ENCODE assay signal across 29 cellular contexts in the genomic region with DNA sequence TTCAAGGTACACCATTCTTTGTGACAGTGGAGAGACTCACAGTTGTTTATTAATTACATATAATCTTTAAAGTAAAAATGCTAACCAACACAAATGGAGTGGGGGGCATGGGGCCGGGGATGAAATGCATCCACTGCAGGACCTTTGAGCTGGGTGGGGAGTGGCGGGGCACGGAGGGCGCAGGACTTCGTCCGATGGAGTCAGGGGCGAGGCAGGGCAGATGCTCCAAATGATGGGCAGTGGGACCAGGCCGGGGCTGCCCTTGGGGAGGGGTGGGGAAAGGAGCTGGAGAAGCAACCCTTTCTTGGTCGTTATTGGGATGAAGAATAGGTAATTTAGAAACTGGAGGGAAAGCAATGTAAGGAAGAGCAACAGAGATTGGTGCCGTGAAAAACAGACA.
"Had no signal": no experiment of that assay in that cellular context is flagged by ENCODE, and none has a peak within 500 bp of the region (broad histone marks: within the 10 kb centered on the region; RNA-seq: fewer than 3 reads in every experiment).

No MANE protein-coding gene starts in this region.

- H3K4me3 ChIP-seq: heart left ventricle, left lung, lung, mucosa of descending colon, right atrium auricular region, sigmoid colon, suprapubic skin, thoracic aorta, tibial artery, uterus had no signal

- ATAC-seq: heart left ventricle; left colon; left lung; mucosa of descending colon; naive thymus-derived CD4-positive, alpha-beta T cell; natural killer cell treated with Interleukin-12 subunit alpha and Interleukin-12 subunit beta and Interleukin-15 and Interleukin-18, amount 100 ng/mL, for 72 hours; stimulated activated naive B cell treated with anti-CD40 and anti-IgM and Interleukin-4, amounts not matched to agents 10 μg/mL and 1 μg/mL and 100 μg/mL, for 72 hours had no signal

- H3K27ac Mint-ChIP-seq: immature natural killer cell; naive thymus-derived CD4-positive, alpha-beta T cell; natural killer cell treated with Interleukin-12 subunit alpha and Interleukin-12 subunit beta and Interleukin-15 and Interleukin-18, amount 100 ng/mL, for 72 hours; progenitor cell of endocrine pancreas; stimulated activated naive B cell treated with anti-CD40 and anti-IgM and Interleukin-4, amounts not matched to agents 10 μg/mL and 1 μg/mL and 100 μg/mL, for 72 hours; stimulated activated naive CD8-positive, alpha-beta T cell treated with anti-CD3 and anti-CD28 coated beads, Interleukin-15, Interleukin-2, amounts not matched to agents 100 ng/mL and 50 ng/mL, for 24 hours had no signal

- H3K36me3 Mint-ChIP-seq: immature natural killer cell; natural killer cell treated with Interleukin-12 subunit alpha and Interleukin-12 subunit beta and Interleukin-15 and Interleukin-18, amount 100 ng/mL, for 72 hours; stimulated activated naive B cell treated with anti-CD40 and anti-IgM and Interleukin-4, amounts not matched to agents 10 μg/mL and 1 μg/mL and 100 μg/mL, for 72 hours had no signal

- H3K4me3 Mint-ChIP-seq: immature natural killer cell; naive thymus-derived CD4-positive, alpha-beta T cell; natural killer cell treated with Interleukin-12 subunit alpha and Interleukin-12 subunit beta and Interleukin-15 and Interleukin-18, amount 100 ng/mL, for 72 hours; neural crest cell; stimulated activated naive B cell treated with anti-CD40 and anti-IgM and Interleukin-4, amounts not matched to agents 10 μg/mL and 1 μg/mL and 100 μg/mL, for 72 hours; stimulated activated naive CD8-positive, alpha-beta T cell treated with anti-CD3 and anti-CD28 coated beads, Interleukin-15, Interleukin-2, amounts not matched to agents 100 ng/mL and 50 ng/mL, for 24 hours had no signal

- H3K27ac ChIP-seq: heart left ventricle, left lung, neutrophil, parathyroid adenoma, right atrium auricular region, sigmoid colon, suprapubic skin, thoracic aorta, tibial artery, uterus had no signal

- H3K4me1 Mint-ChIP-seq: stimulated activated naive B cell treated with anti-CD40 and anti-IgM and Interleukin-4, amounts not matched to agents 10 μg/mL and 1 μg/mL and 100 μg/mL, for 72 hours had no signal

- H3K36me3 ChIP-seq: heart left ventricle, left lung, neutrophil, right atrium auricular region, sigmoid colon, suprapubic skin, thoracic aorta, tibial artery, uterus had no signal

- H3K9me3 ChIP-seq: left lung, mucosa of descending colon, neutrophil, right atrium auricular region, sigmoid colon, suprapubic skin, thoracic aorta, uterus had no signal

- DNase-seq: heart left ventricle; hypothalamus; immature natural killer cell; kidney; mesendoderm; midbrain; mucosa of descending colon; naive thymus-derived CD4-positive, alpha-beta T cell; occipital lobe; sigmoid colon; small intestine; stimulated activated CD4-positive, alpha-beta T cell treated with anti-CD3 and anti-CD28 coated beads, Interleukin-1b, Interleukin-23, amount 100 ng/mL, for 48 hours; stimulated activated CD4-positive, alpha-beta T cell treated with anti-CD3 and anti-CD28 coated beads, Interleukin-4, amount 100 ng/mL, for 1 hour; stimulated activated naive B cell treated with anti-CD40 and anti-IgM and Interleukin-4, amounts not matched to agents 10 μg/mL and 1 μg/mL and 100 μg/mL, for 72 hours; trophoblast cell; uterus had no signal

- H3K4me1 ChIP-seq: heart left ventricle, left lung, parathyroid adenoma, right atrium auricular region, sigmoid colon, suprapubic skin, tibial artery, uterus had no signal

- H3K9me3 Mint-ChIP-seq: immature natural killer cell; natural killer cell treated with Interleukin-12 subunit alpha and Interleukin-12 subunit beta and Interleukin-15 and Interleukin-18, amount 100 ng/mL, for 72 hours had no signal

- H3K27me3 ChIP-seq: right atrium auricular region, uterus had no signal
